Comparison of ENCODE assay signal across 8 cellular contexts in the genomic region with DNA sequence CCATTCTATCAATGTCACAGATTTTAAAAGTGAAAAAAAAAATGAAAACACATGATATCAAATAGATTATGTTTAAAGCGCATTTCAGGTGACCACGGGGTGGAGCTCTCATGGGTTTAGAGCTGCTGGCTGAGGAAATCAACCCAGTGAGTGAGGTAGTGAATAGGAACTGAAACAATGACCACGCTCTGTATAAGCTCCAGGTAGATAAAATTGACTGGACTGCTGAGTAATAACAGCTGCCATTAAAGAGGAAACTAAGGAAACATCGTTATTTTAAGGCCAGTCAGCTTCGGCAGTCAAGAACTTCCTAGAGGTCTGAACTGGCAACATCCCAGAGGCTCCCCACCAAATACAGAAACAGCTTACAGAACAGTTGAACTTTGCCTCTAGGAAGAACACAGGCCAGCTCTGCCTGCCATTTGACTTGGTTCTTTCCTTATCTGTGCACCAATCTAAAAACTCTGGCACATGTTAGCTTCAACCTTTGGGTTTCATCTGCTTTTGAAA.
DNase-seq lines count a peak whose midpoint lies in the region; ATAC-seq and TF ChIP-seq lines count a peak whose summit lies in the region.

No MANE protein-coding gene starts in this region.

- H3K27me3 ChIP-seq in uterus, result no peaks in the 10 kb centered on the region

- intact Hi-C loops in uterus (cut with DNase I; ENCODE audit: low total_unique reads), result no loop called here

- TF ChIP-seq CTCF in uterus (IDR thresholded peaks at IDR 0.05), result peak in 2 of 4 experiments; percentile 29 to 32

- no peaks in the 10 kb centered on the region for H3K4me1 ChIP-seq in uterus

- no peak overlapping the region for H3K27ac Mint-ChIP-seq in activated naive CD8-positive, alpha-beta T cell treated with anti-CD3 and anti-CD28 coated beads, Interleukin-2, amount 50 U/mL, for 24 hours

- peak; percentile 100 for ATAC-seq in GM18858 (IDR thresholded peaks at IDR 0.05; ENCODE audit: unreplicated experiment)
- ATAC-seq in HG02852 (IDR thresholded peaks at IDR 0.05; ENCODE audit: unreplicated experiment), result peak; percentile 100
- ATAC-seq in activated naive CD8-positive, alpha-beta T cell treated with anti-CD3 and anti-CD28 coated beads, Interleukin-2, amount 50 U/mL, for 24 hours, result no peak

- no peak overlapping the region for H3K27ac ChIP-seq in uterus

- in situ Hi-C loops in Caki2 (cut with HindIII; ENCODE audit: low pct_unique_long_range_greater_than_20kb, low sequenced_read_pairs), result no loop called here

- DNase-seq in Caki2 (ENCODE audit: low read depth) (peak; percentile 12), NCI-H146 (lab: John Stamatoyannopoulos, UW) (peak; percentile 72), islet precursor cell (peak; percentile 59), uterus (peak; percentile 19 to 22), DMS114 treated with DMSO at 0.1 percent for 48 hours (lab: John Stamatoyannopoulos, UW; ENCODE audit: unreplicated experiment) (no peak)
- peak; percentile 4 for DNase-seq in activated naive CD8-positive, alpha-beta T cell treated with anti-CD3 and anti-CD28 coated beads, Interleukin-2, amount 50 U/mL, for 24 hours

- H3K9me3 Mint-ChIP-seq in activated naive CD8-positive, alpha-beta T cell treated with anti-CD3 and anti-CD28 coated beads, Interleukin-2, amount 50 U/mL, for 24 hours, result no peaks in the 10 kb centered on the region

- H3K36me3 Mint-ChIP-seq in activated naive CD8-positive, alpha-beta T cell treated with anti-CD3 and anti-CD28 coated beads, Interleukin-2, amount 50 U/mL, for 24 hours (ENCODE audit: low read depth), result no peaks in the 10 kb centered on the region

- H3K4me1 Mint-ChIP-seq in activated naive CD8-positive, alpha-beta T cell treated with anti-CD3 and anti-CD28 coated beads, Interleukin-2, amount 50 U/mL, for 24 hours, result no peaks in the 10 kb centered on the region

- peaks cover 3% of the 10 kb centered on the region for H3K27me3 Mint-ChIP-seq in activated naive CD8-positive, alpha-beta T cell treated with anti-CD3 and anti-CD28 coated beads, Interleukin-2, amount 50 U/mL, for 24 hours

- H3K9me3 ChIP-seq in uterus, result no peaks in the 10 kb centered on the region

- no peak overlapping the region for H3K4me3 Mint-ChIP-seq in activated naive CD8-positive, alpha-beta T cell treated with anti-CD3 and anti-CD28 coated beads, Interleukin-2, amount 50 U/mL, for 24 hours

- H3K4me3 ChIP-seq in uterus, result no peak overlapping the region

- H3K36me3 ChIP-seq in uterus, result no peaks in the 10 kb centered on the region

- no peak for TF ChIP-seq POLR2A in uterus (IDR thresholded peaks at IDR 0.05)
